27 cellular contexts compared by ENCODE assay signal in genomic region chr21:36103434-36103833, GRCh38. TPM values are rescaled to one million over a fixed set of nuclear protein-coding genes. Genes with fewer than 3 reads are reported as not detected.
DNase-seq lines count a peak whose midpoint lies in the region; ATAC-seq and TF ChIP-seq lines count a peak whose summit lies in the region.
"Had no signal": no experiment of that assay in that cellular context is flagged by ENCODE, and none has a peak within 500 bp of the region (broad histone marks: within the 10 kb centered on the region; RNA-seq: fewer than 3 reads in every experiment).

No MANE protein-coding gene starts in this region.

- peaks cover 40% of the 10 kb centered on the region for H3K27me3 Mint-ChIP-seq in type B pancreatic cell

- H3K27ac ChIP-seq in HEK293 (ENCODE audit: extremely low read depth, low read depth, low read length): no peak overlapping the region
- H3K27ac ChIP-seq in dorsolateral prefrontal cortex: peak overlapping the region in 34 of 59 donors; percentile 21 to 94 (median 85)
- H3K27ac ChIP-seq: BLaER1, KMS-11, PC-9, SJCRH30 had no signal

- peak overlapping the region; percentile 26 for H3K4me3 Mint-ChIP-seq in type B pancreatic cell
- H3K4me3 Mint-ChIP-seq: CD4-positive, CD25-positive, alpha-beta regulatory T cell had no signal

- no peak for DNase-seq in dorsolateral prefrontal cortex
- DNase-seq in kidney epithelial cell (ENCODE audit: low read depth): peak; percentile 7
- no peak for DNase-seq in type B pancreatic cell (ENCODE audit: extremely low spot score, unreplicated experiment)
- no peak for DNase-seq in DMS153 treated with DMSO at 0.1 percent for 48 hours (lab: John Stamatoyannopoulos, UW; ENCODE audit: unreplicated experiment)
- no peak for DNase-seq in GM10248 (ENCODE audit: extremely low spot score)
- DNase-seq: CD4-positive, CD25-positive, alpha-beta regulatory T cell; DMS53; GF-D8; H7; NCI-H1092; NCI-H1417 treated with DMSO at 0.1 percent for 48 hours; NCI-H1694 treated with DMSO at 0.1 percent for 48 hours; NCI-H2081 treated with DMSO at 0.1 percent for 48 hours; NCI-H2171 treated with DMSO at 0.1 percent for 48 hours; NCI-H524 treated with DMSO at 0.1 percent for 48 hours; NCI-H82; NK-92 treated with Interleukin-12 subunit alpha and Interleukin-12 subunit beta, amount 100 ng/mL, for 24 hours; SJCRH30 had no signal

- no peaks in the 10 kb centered on the region for H3K36me3 ChIP-seq in HEK293 (ENCODE audit: control insufficient read depth in 2 of 2, insufficient read depth in 1 of 2, low read length in 2 of 2)
- H3K36me3 ChIP-seq in kidney epithelial cell (ENCODE audit: control insufficient read depth, insufficient read depth, low read length): no peaks in the 10 kb centered on the region
- H3K36me3 ChIP-seq: BLaER1, SJCRH30 had no signal

- H3K27me3 ChIP-seq in dorsolateral prefrontal cortex: peaks cover 0 to 3% (median 0%) of the 10 kb centered on the region in 45 donors
- no peaks in the 10 kb centered on the region for H3K27me3 ChIP-seq in kidney epithelial cell (ENCODE audit: control insufficient read depth, insufficient read depth, low read length)
- H3K27me3 ChIP-seq: BLaER1, SJCRH30 had no signal

- peak overlapping the region; percentile 53 for H3K27ac Mint-ChIP-seq in type B pancreatic cell
- H3K27ac Mint-ChIP-seq: CD4-positive, CD25-positive, alpha-beta regulatory T cell; IgD-negative memory B cell had no signal

- H3K4me1 ChIP-seq in HEK293 (ENCODE audit: control insufficient read depth, insufficient read depth, low read length): no peaks in the 10 kb centered on the region
- H3K4me1 ChIP-seq: SJCRH30 had no signal

- no peak overlapping the region for H3K4me3 ChIP-seq in HEK293 (ENCODE audit: low read depth, low read length)
- H3K4me3 ChIP-seq in dorsolateral prefrontal cortex: no peak overlapping the region
- H3K4me3 ChIP-seq in kidney epithelial cell (ENCODE audit: low read depth, low read length): no peak overlapping the region
- H3K4me3 ChIP-seq: BLaER1, PC-9, SJCRH30 had no signal

- no peaks in the 10 kb centered on the region for H3K9me3 ChIP-seq in HEK293 (ENCODE audit: control insufficient read depth, insufficient read depth, low read depth, low read length)
- H3K9me3 ChIP-seq: SJCRH30 had no signal

- CTCF ChIA-PET in HEK293 (lab: Yijun Ruan, JAX) (interaction anchor here (0.6 to 4.0 kb wide), 6 partner anchors 10 to 311 kb away, joined by 3 to 31 read pairs (median 3); no protein-coding TSS in a partner anchor), GM10248 (lab: Yijun Ruan, JAX) (interaction anchor here (1.1 to 1.6 kb wide), 3 partner anchors 10 to 20 kb away, joined by 4 to 7 read pairs (median 4); no protein-coding TSS in a partner anchor)

- peaks cover 15% of the 10 kb centered on the region for H3K9me3 Mint-ChIP-seq in type B pancreatic cell
- H3K9me3 Mint-ChIP-seq: CD4-positive, CD25-positive, alpha-beta regulatory T cell; IgD-negative memory B cell had no signal

- intact Hi-C loops in dorsolateral prefrontal cortex (cut with DNase I): no loop called here

- POLR2A ChIA-PET in HEK293 (lab: Yijun Ruan, JAX) (no interaction called here), GM10248 (lab: Yijun Ruan, JAX) (no interaction called here)

- TF ChIP-seq CTCF in HEK293 (tag by site-specific recombination; IDR thresholded peaks at IDR 0.05) (no peak), dorsolateral prefrontal cortex (IDR thresholded peaks at IDR 0.05 in 54 of 56, conservative IDR thresholded peaks at IDR 0.05 in 2 of 56; ENCODE audit: low read depth in 1 of 56, partially characterized antibody in 56 of 56) (no peak), kidney epithelial cell (IDR thresholded peaks at IDR 0.05; ENCODE audit: insufficient read depth, low read length, poor library complexity, severe bottlenecking) (no peak), type B pancreatic cell (conservative IDR thresholded peaks at IDR 0.05) (no peak), GM10248 (IDR thresholded peaks at IDR 0.05; ENCODE audit: control extremely low read depth, extremely low read depth, low read depth, missing control alignments) (no peak)

- H3K4me1 Mint-ChIP-seq in type B pancreatic cell (ENCODE audit: unreplicated experiment): peaks cover 7% of the 10 kb centered on the region

- no peak for ATAC-seq in GM18868 (IDR thresholded peaks at IDR 0.05; ENCODE audit: unreplicated experiment)
- ATAC-seq in HG02970 (IDR thresholded peaks at IDR 0.05; ENCODE audit: low FRiP score, unreplicated experiment): no peak
- ATAC-seq: Right ventricle myocardium inferior, SK-N-SH treated with all-trans-retinoic acid at 6 μM for 48 hours had no signal

- H3K36me3 Mint-ChIP-seq in type B pancreatic cell: peaks cover 4% of the 10 kb centered on the region
- H3K36me3 Mint-ChIP-seq: CD4-positive, CD25-positive, alpha-beta regulatory T cell; IgD-negative memory B cell had no signal

TF ChIP-seq in HEK293, 187 proteins besides CTCF, POLR2A, EP300 and RAD21:
- TF ChIP-seq ZNF510 (tag by site-specific recombination; IDR thresholded peaks at IDR 0.05; ENCODE audit: insufficient replicate concordance) (no peak), ZNF76 (tag by site-specific recombination; IDR thresholded peaks at IDR 0.05; ENCODE audit: borderline replicate concordance, low read depth) (no peak), SETDB1 (IDR thresholded peaks at IDR 0.05; ENCODE audit: insufficient read length, low read length) (peak; percentile 41), ZNF768 (tag by site-specific recombination; IDR thresholded peaks at IDR 0.05) (no peak)

RNA-seq across cellular contexts. Expression of gene CBR3, which starts 31.4 kb away (rescaled TPM):
- total RNA-seq in dorsolateral prefrontal cortex: 10 to 100 TPM in 10 of 120 experiments, 1 to 10 TPM in 110; 3.2 to 13.7 (median 6.6) TPM
- 0.21 and 0.41 TPM in 2 replicates for total RNA-seq in kidney epithelial cell
- total RNA-seq in type B pancreatic cell (ENCODE audit: low replicate concordance): 1.0 and 1.6 TPM in 2 replicates

RNA-seq across cellular contexts. Expression of gene CBR1, which starts 33.6 kb away (rescaled TPM):
- 100 to 1,000 TPM in 82 of 120 experiments, 10 to 100 TPM in 38; 41.1 to 388 (median 113) TPM for total RNA-seq in dorsolateral prefrontal cortex
- 81.0 and 120 TPM in 2 replicates for total RNA-seq in kidney epithelial cell
- total RNA-seq in type B pancreatic cell (ENCODE audit: low replicate concordance): 20.1 and 32.8 TPM in 2 replicates
- total RNA-seq: SJCRH30 had no signal

RNA-seq across cellular contexts. Expression of gene SETD4, which starts 43.1 kb away (rescaled TPM):
- total RNA-seq in dorsolateral prefrontal cortex (10 to 100 TPM; 18.7 to 44.9 (median 30.8) TPM), kidney epithelial cell (17.9 and 19.1 TPM in 2 replicates), type B pancreatic cell (ENCODE audit: low replicate concordance) (16.7 and 26.4 TPM in 2 replicates)

RNA-seq across cellular contexts. Expression of gene DOP1B, which starts 53.2 kb away (rescaled TPM):
- total RNA-seq in dorsolateral prefrontal cortex (10 to 100 TPM; 16.0 to 44.6 (median 30.0) TPM), kidney epithelial cell (31.5 and 37.0 TPM in 2 replicates), type B pancreatic cell (ENCODE audit: low replicate concordance) (26.5 and 29.9 TPM in 2 replicates)
